In the genomic region with DNA sequence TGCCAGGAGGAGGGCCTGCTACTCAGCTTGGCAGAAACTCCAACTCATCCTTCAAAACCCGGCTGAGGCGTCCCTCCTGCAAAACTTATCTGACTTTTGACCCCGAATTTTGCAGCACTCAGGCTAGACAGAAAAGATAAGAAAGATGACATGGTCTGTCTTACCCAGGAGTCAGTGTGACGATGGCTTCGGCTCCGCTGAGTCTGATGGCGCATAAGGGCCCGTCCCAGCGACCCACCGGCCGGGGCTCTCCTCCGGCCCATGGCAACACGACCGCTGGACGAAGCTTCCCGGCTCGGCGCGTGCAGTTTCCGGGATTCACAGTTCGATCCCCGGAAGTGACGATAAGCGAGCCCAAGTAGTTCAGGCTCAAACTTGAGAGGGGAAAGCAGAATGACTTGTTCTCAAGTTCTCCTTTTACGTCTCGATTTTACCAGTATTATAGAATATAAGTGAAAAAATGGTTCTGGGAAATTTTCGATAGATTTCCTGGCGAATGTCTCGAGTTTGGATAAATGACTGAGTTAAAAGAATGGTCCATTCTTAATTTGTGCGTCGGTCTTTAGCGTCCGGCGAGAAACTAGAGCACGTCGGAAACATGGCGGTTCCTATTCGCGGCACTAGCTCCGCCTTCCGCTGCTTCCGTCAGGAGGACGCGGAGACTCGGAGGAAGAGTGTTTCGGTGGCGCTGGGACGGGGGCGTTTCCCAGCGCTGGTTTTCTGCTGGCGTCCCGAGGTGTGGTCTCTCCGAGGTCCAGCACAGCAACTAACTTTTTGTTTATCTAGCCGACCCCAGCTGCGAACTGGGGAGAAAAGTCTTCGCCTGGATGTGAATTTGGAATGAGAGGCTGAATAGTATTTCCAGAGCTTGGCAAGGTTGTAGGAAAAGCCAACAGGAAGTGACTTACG, we compare ENCODE assay signal across 1 cellular context.
A peak's percentile ranks its signal among the peaks of the same experiment; 100 is the strongest.
TF ChIP-seq lines count a peak whose summit lies in the region.

LSG1 (minus strand) TSS at position 292 of the 909 bp plus-strand sequence; CDS start at position 263, 29 bp downstream.

TF ChIP-seq in K562, 482 proteins besides CTCF, POLR2A, EP300 and RAD21 (continued from another document and continues in another):
- TF ChIP-seq, protein P1, sequence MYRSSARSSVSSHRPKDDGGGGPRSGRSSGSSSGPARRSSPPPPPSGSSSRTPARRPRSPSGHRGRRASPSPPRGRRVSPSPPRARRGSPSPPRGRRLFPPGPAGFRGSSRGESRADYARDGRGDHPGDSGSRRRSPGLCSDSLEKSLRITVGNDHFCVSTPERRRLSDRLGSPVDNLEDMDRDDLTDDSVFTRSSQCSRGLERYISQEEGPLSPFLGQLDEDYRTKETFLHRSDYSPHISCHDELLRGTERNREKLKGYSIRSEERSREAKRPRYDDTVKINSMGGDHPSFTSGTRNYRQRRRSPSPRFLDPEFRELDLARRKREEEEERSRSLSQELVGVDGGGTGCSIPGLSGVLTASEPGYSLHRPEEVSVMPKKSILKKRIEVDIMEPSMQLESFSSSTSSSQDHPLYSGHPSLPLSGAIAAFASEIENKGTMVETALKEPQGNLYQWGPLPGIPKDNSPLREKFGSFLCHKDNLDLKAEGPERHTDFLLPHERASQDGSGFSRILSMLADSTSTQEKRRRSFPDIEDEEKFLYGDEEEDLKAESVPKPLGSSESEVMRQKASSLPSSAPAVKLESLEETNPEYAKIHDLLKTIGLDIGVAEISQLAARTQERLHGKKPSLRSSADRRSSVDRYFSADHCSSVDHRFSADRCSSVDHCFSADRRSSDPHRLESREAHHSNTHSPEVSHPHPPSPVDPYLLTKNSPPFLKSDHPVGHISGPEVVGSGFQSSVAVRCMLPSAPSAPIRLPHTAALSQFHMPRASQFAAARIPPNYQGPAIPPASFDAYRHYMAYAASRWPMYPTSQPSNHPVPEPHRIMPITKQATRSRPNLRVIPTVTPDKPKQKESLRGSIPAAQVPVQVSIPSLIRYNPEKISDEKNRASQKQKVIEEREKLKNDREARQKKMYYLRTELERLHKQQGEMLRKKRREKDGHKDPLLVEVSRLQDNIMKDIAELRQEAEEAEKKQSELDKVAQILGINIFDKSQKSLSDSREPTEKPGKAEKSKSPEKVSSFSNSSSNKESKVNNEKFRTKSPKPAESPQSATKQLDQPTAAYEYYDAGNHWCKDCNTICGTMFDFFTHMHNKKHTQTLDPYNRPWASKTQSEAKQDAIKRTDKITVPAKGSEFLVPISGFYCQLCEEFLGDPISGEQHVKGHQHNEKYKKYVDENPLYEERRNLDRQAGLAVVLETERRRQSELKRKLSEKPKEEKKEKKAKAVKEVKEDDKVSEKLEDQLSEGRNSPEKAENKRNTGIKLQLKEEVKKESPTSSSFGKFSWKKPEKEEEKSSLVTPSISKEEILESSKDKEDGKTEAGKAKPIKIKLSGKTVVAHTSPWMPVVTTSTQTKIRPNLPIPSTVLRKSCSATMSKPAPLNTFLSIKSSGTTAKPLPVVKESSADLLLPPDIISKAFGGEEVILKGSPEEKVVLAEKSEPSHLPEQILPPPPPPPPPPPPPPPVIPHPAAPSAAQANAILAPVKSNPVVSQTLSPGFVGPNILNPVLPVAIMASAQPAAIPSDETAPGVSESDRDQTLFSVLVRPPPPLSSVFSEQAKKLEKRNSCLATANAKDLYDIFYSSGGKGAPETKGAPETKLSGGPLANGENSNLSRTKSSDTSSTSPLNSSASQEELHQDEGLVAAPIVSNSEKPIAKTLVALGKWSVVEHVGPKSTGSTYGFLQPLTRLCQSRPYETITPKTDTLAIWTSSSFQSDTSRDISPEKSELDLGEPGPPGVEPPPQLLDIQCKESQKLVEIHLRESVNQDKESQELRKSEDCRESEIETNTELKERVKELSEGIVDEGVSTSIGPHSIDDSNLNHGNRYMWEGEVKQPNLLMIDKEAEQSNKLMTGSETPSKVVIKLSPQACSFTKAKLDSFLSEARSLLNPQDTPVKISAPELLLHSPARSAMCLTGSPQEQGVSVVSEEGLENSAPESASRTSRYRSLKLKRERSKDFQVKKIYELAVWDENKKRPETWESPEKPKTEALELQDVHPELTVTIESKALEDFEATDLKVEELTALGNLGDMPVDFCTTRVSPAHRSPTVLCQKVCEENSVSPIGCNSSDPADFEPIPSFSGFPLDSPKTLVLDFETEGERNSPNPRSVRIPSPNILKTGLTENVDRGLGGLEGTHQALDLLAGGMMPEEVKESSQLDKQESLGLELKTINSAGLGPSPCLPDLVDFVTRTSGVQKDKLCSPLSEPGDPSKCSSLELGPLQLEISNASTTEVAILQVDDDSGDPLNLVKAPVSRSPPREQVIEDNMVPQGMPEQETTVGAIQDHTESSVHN (IDR thresholded peaks at IDR 0.05; ENCODE audit: borderline replicate concordance in 1 of 2, low read depth in 1 of 2): no peak; a peak in 1 of 4 replicates
- TF ChIP-seq TCFL5 (CRISPR knock-in tag; conservative IDR thresholded peaks at IDR 0.05) (no peak), EZH2 (IDR thresholded peaks at IDR 0.05; ENCODE audit: borderline replicate concordance, low read depth, low read length) (no peak), ZC3H11A (IDR thresholded peaks at IDR 0.05; ENCODE audit: low read depth, low read length) (peak; percentile 15; the same call in 1 of the 2 replicates), ZNF121 (CRISPR knock-in tag; conservative IDR thresholded peaks at IDR 0.05) (no peak), MAFK (IDR thresholded peaks at IDR 0.05; ENCODE audit: low read length) (peak; percentile 22; the same call in 1 of the 2 replicates), GTF2B (IDR thresholded peaks at IDR 0.05; ENCODE audit: extremely low read depth, insufficient read length) (no peak), ZFP36 (IDR thresholded peaks at IDR 0.05; ENCODE audit: low read depth, low read length, partially characterized antibody) (peak; percentile 11), ELF4 (CRISPR knock-in tag; IDR thresholded peaks at IDR 0.05) (peak; percentile 62; the same call in 1 of the 2 replicates), ZBTB9 (CRISPR knock-in tag; IDR thresholded peaks at IDR 0.05) (peak; percentile 57; the same call in 1 of the 2 replicates), FOXK1 (CRISPR knock-in tag; IDR thresholded peaks at IDR 0.05; ENCODE audit: borderline replicate concordance) (0 out of 2 replicates have a peak, but pooled peaks have one; percentile 68), ZNF561 (CRISPR knock-in tag; conservative IDR thresholded peaks at IDR 0.05) (no peak), ETV5 (CRISPR knock-in tag; IDR thresholded peaks at IDR 0.05; ENCODE audit: low read depth) (peak; percentile 89), MCM5 (IDR thresholded peaks at IDR 0.05; ENCODE audit: low read depth) (no peak), RB1 (IDR thresholded peaks at IDR 0.05; ENCODE audit: low read depth) (peak; percentile 84), MTA3 (IDR thresholded peaks at IDR 0.05; ENCODE audit: borderline replicate concordance) (peak; percentile 88; the same call in 1 of the 2 replicates), NEUROD1 (IDR thresholded peaks at IDR 0.05; ENCODE audit: borderline replicate concordance, low read depth, low read length, partially characterized antibody) (peak; percentile 91), FOXK2 (conservative IDR thresholded peaks at IDR 0.05 in 1 of 2, IDR thresholded peaks at IDR 0.05 in 1 of 2; ENCODE audit: low read depth in 2 of 2) (peak; percentile 93 to 99), TEAD2 (tag; IDR thresholded peaks at IDR 0.05) (no peak), ATF7 (IDR thresholded peaks at IDR 0.05) (peak; percentile 99), MYC (IDR thresholded peaks at IDR 0.05; ENCODE audit: low read depth, low read length) (peak; percentile 79; the same call in 1 of the 2 replicates), MYC (CRISPR knock-in tag; IDR thresholded peaks at IDR 0.05; ENCODE audit: borderline replicate concordance, low read depth) (no peak), ZKSCAN1 (IDR thresholded peaks at IDR 0.05; ENCODE audit: low read depth, low read length) (peak; percentile 73), ZNF197 (CRISPR knock-in tag; IDR thresholded peaks at IDR 0.05; ENCODE audit: low read depth) (peak; percentile 61; the same call in 1 of the 2 replicates), TARDBP (IDR thresholded peaks at IDR 0.05) (peak; percentile 71; the same call in 1 of the 2 replicates), CSDE1 (IDR thresholded peaks at IDR 0.05) (0 out of 4 replicates have a peak, but pooled peaks of 1 of the 2 experiments have one; percentile 34), KLF13 (tag; IDR thresholded peaks at IDR 0.05; ENCODE audit: borderline replicate concordance, low read depth) (peak; percentile 99), SMARCC2 (IDR thresholded peaks at IDR 0.05; ENCODE audit: low read depth) (no peak), NR2C2 (CRISPR knock-in tag; IDR thresholded peaks at IDR 0.05) (no peak), NR2C2 (tag; IDR thresholded peaks at IDR 0.05) (peak; percentile 86), PHF20 (IDR thresholded peaks at IDR 0.05; ENCODE audit: partially characterized antibody) (peak; percentile 96), TAF1 (IDR thresholded peaks at IDR 0.05; ENCODE audit: control insufficient read depth, extremely low read depth, insufficient read depth, low read length, severe bottlenecking) (peak; percentile 35), RNF2 (IDR thresholded peaks at IDR 0.05) (peak; percentile 77; the same call in 1 of the 2 replicates), SP1 (CRISPR knock-in tag; IDR thresholded peaks at IDR 0.05) (peak; percentile 98), L3MBTL2 (IDR thresholded peaks at IDR 0.05) (peak; percentile 68), NR2F6 (CRISPR knock-in tag; IDR thresholded peaks at IDR 0.05) (peak; percentile 72; the same call in 1 of the 2 replicates)
- TF ChIP-seq, protein P2, sequence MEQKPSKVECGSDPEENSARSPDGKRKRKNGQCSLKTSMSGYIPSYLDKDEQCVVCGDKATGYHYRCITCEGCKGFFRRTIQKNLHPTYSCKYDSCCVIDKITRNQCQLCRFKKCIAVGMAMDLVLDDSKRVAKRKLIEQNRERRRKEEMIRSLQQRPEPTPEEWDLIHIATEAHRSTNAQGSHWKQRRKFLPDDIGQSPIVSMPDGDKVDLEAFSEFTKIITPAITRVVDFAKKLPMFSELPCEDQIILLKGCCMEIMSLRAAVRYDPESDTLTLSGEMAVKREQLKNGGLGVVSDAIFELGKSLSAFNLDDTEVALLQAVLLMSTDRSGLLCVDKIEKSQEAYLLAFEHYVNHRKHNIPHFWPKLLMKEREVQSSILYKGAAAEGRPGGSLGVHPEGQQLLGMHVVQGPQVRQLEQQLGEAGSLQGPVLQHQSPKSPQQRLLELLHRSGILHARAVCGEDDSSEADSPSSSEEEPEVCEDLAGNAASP (IDR thresholded peaks at IDR 0.05): no peak
- TF ChIP-seq, protein P3, sequence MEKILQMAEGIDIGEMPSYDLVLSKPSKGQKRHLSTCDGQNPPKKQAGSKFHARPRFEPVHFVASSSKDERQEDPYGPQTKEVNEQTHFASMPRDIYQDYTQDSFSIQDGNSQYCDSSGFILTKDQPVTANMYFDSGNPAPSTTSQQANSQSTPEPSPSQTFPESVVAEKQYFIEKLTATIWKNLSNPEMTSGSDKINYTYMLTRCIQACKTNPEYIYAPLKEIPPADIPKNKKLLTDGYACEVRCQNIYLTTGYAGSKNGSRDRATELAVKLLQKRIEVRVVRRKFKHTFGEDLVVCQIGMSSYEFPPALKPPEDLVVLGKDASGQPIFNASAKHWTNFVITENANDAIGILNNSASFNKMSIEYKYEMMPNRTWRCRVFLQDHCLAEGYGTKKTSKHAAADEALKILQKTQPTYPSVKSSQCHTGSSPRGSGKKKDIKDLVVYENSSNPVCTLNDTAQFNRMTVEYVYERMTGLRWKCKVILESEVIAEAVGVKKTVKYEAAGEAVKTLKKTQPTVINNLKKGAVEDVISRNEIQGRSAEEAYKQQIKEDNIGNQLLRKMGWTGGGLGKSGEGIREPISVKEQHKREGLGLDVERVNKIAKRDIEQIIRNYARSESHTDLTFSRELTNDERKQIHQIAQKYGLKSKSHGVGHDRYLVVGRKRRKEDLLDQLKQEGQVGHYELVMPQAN (IDR thresholded peaks at IDR 0.05; ENCODE audit: borderline replicate concordance): peak; percentile 96
- TF ChIP-seq, protein P4, sequence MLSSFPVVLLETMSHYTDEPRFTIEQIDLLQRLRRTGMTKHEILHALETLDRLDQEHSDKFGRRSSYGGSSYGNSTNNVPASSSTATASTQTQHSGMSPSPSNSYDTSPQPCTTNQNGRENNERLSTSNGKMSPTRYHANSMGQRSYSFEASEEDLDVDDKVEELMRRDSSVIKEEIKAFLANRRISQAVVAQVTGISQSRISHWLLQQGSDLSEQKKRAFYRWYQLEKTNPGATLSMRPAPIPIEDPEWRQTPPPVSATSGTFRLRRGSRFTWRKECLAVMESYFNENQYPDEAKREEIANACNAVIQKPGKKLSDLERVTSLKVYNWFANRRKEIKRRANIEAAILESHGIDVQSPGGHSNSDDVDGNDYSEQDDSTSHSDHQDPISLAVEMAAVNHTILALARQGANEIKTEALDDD (IDR thresholded peaks at IDR 0.05): peak; percentile 29; the same call in 1 of the 2 replicates
- TF ChIP-seq, protein P5, sequence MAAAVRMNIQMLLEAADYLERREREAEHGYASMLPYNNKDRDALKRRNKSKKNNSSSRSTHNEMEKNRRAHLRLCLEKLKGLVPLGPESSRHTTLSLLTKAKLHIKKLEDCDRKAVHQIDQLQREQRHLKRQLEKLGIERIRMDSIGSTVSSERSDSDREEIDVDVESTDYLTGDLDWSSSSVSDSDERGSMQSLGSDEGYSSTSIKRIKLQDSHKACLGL (CRISPR knock-in tag; IDR thresholded peaks at IDR 0.05; ENCODE audit: borderline replicate concordance, poor library complexity, severe bottlenecking): peak; percentile 43
